ENCODE assay signal across 1 cellular context in the genomic region with DNA sequence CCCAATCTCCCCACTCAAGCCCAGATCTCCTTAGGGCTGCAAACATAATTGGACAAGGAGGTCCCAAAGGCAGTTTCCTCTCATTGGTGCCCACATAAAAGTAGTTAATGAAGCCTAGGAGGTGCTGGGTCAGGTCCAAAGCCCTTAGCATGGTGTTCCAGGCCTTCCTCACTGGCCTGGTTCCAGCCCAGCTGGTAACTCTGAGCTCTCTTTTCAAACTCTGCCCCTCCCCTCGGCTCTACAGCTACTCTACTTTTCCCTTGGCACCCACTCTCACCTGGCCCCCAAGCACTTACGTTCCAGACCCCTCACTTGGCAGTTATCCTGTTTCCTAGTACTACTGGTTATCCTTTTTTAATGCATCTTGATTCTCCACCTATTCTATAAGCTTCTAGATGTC.
A peak's percentile ranks its signal among the peaks of the same experiment; 100 is the strongest.
TF ChIP-seq lines count a peak whose summit lies in the region.

No MANE protein-coding gene starts in this region.

TF ChIP-seq in HEK293, 187 proteins besides CTCF, POLR2A, EP300 and RAD21 (continued from another document):
- TF ChIP-seq ZNF394 (tag by site-specific recombination; IDR thresholded peaks at IDR 0.05; ENCODE audit: borderline replicate concordance) = peak; percentile 12; the same call in 1 of the 2 replicates
